Comparison of ENCODE assay signal across 34 cellular contexts in the genomic region with DNA sequence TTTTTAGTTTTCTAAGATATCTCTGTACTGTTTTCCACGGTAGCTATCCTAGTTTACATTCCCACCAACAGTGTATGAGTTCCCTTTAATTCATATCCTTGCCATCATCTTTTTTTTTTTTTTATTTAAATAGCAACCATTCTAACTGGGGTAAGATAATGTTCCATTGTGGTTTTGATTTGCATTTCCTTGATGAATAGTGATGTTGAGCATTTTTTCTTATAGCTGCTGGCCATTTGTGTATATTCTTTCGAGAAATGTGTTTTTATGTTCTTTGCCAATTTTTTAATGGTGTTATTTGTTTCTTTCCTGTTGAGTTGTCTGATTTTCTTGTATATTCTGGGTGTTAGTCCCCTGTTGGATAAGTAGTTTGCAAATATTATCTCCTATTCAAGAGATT.
"Had no signal": no experiment of that assay in that cellular context is flagged by ENCODE, and none has a peak within 500 bp of the region (broad histone marks: within the 10 kb centered on the region; RNA-seq: fewer than 3 reads in every experiment).

No MANE protein-coding gene starts in this region.

- H3K9me3 ChIP-seq: adrenal gland, MG63 had no signal

- H3K4me1 ChIP-seq: adrenal gland, body of pancreas, breast epithelium had no signal

- H3K36me3 ChIP-seq: adrenal gland, breast epithelium, MG63, WERI-Rb-1 had no signal

- H3K9me3 Mint-ChIP-seq: activated CD4-positive, alpha-beta memory T cell treated with anti-CD3 and anti-CD28 coated beads, Interleukin-2, amount 10 ng/mL, durations not matched to agents 7 days and 5 days; activated naive CD4-positive, alpha-beta T cell treated with anti-CD3 and anti-CD28 coated beads for 36 hours; activated naive CD4-positive, alpha-beta T cell treated with anti-CD3 and anti-CD28 coated beads, Interleukin-2, amount 50 U/mL, for 72 hours; activated T-helper 2 cell treated with anti-CD3 and anti-CD28 coated beads, Interferon-gamma antibody, Interleukin-2, Interleukin-4, amounts not matched to agents 10 μg/mL and 5 μg/mL and 100 μg/mL, durations not matched to agents 14 hours and 24 hours and 36 hours had no signal

- H3K36me3 Mint-ChIP-seq: activated naive CD4-positive, alpha-beta T cell treated with anti-CD3 and anti-CD28 coated beads, Interleukin-2, amount 50 U/mL, for 72 hours had no signal

- H3K4me3 Mint-ChIP-seq: activated CD4-positive, alpha-beta memory T cell treated with anti-CD3 and anti-CD28 coated beads, Interleukin-2, amount 10 ng/mL, durations not matched to agents 7 days and 5 days; activated naive CD4-positive, alpha-beta T cell treated with anti-CD3 and anti-CD28 coated beads for 36 hours had no signal

- DNase-seq: activated CD4-positive, alpha-beta memory T cell treated with anti-CD3 and anti-CD28 coated beads, Interleukin-2, amount 10 ng/mL, durations not matched to agents 7 days and 5 days; activated CD4-positive, alpha-beta T cell treated with anti-CD3 and anti-CD28 coated beads for 1 hour; activated CD4-positive, alpha-beta T cell treated with anti-CD3 and anti-CD28 coated beads for 48 hours; activated CD4-positive, CD25-positive, alpha-beta regulatory T cell; activated gamma-delta T cell treated with Interleukin-2 at 50 U/mL for 16 hours; activated naive CD4-positive, alpha-beta T cell treated with anti-CD3 and anti-CD28 coated beads for 36 hours; activated T-cell treated with anti-CD3 and anti-CD28 coated beads, Interleukin-2, amount 50 U/mL, for 1 hour; adrenal gland; anterior cingulate cortex; body of pancreas; Kasumi-1; KG1; MG63; NCI-H1092 treated with DMSO at 0.1 percent for 48 hours; NCI-H1417; NCI-H146; NCI-H187; NCI-H2029 treated with DMSO at 0.1 percent for 48 hours; NCI-H2171 treated with DMSO at 0.1 percent for 48 hours; NCI-H2227 treated with DMSO at 0.1 percent for 48 hours; NCI-H446; NCI-H510A treated with DMSO at 0.1 percent for 48 hours; SIG-M5; T-helper 1 cell; T-helper 2 cell; T-helper 9 cell; WERI-Rb-1 had no signal

- H3K4me3 ChIP-seq: adrenal gland, body of pancreas, breast epithelium, MG63 had no signal

- H3K27ac Mint-ChIP-seq: activated CD4-positive, alpha-beta memory T cell treated with anti-CD3 and anti-CD28 coated beads, Interleukin-2, amount 10 ng/mL, durations not matched to agents 7 days and 5 days; activated naive CD4-positive, alpha-beta T cell treated with anti-CD3 and anti-CD28 coated beads for 36 hours; activated naive CD4-positive, alpha-beta T cell treated with anti-CD3 and anti-CD28 coated beads, Interleukin-2, amount 50 U/mL, for 72 hours; activated T-helper 2 cell treated with anti-CD3 and anti-CD28 coated beads, Interferon-gamma antibody, Interleukin-2, Interleukin-4, amounts not matched to agents 10 μg/mL and 5 μg/mL and 100 μg/mL, durations not matched to agents 14 hours and 24 hours and 36 hours had no signal

- ATAC-seq: activated naive CD4-positive, alpha-beta T cell treated with anti-CD3 and anti-CD28 coated beads, Interleukin-2, amount 50 U/mL, for 72 hours; body of pancreas; Panc1; Right ventricle myocardium inferior; SK-N-SH treated with all-trans-retinoic acid at 6 μM for 48 hours had no signal

- H3K27me3 Mint-ChIP-seq: activated CD4-positive, alpha-beta memory T cell treated with anti-CD3 and anti-CD28 coated beads, Interleukin-2, amount 10 ng/mL, durations not matched to agents 7 days and 5 days had no signal

- H3K27ac ChIP-seq: adrenal gland, body of pancreas, breast epithelium, RWPE1, WERI-Rb-1 had no signal

- H3K27me3 ChIP-seq: adrenal gland, body of pancreas, breast epithelium, MG63 had no signal

- H3K4me1 Mint-ChIP-seq: activated CD4-positive, alpha-beta memory T cell treated with anti-CD3 and anti-CD28 coated beads, Interleukin-2, amount 10 ng/mL, durations not matched to agents 7 days and 5 days had no signal
